Comparison of ENCODE assay signal across 18 cellular contexts in genomic region chr12:66620703-66621102, GRCh38. TPM values are rescaled to one million over a fixed set of nuclear protein-coding genes. Genes with fewer than 3 reads are reported as not detected.
DNase-seq lines count a peak whose midpoint lies in the region; ATAC-seq and TF ChIP-seq lines count a peak whose summit lies in the region.
"Had no signal": no experiment of that assay in that cellular context is flagged by ENCODE, and none has a peak within 500 bp of the region (broad histone marks: within the 10 kb centered on the region; RNA-seq: fewer than 3 reads in every experiment).

No MANE protein-coding gene starts in this region.

- H3K4me1 ChIP-seq in mucosa of descending colon (ENCODE audit: low read depth): no peaks in the 10 kb centered on the region

- intact Hi-C loops in mucosa of descending colon (cut with DNase I, micrococcal nuclease): no loop called here

- in situ Hi-C loops in KBM-7 (cut with MboI; ENCODE audit: low pct_unique_long_range_greater_than_20kb, low sequenced_read_pairs): no loop called here

- ATAC-seq in mucosa of descending colon (no peak), HG02885 (IDR thresholded peaks at IDR 0.05; ENCODE audit: poor library complexity, unreplicated experiment) (no peak)

- H3K9me3 ChIP-seq in mucosa of descending colon: no peaks in the 10 kb centered on the region

- H3K4me3 ChIP-seq in AG10803 (ENCODE audit: low read length): no peak overlapping the region
- H3K4me3 ChIP-seq in mucosa of descending colon: no peak overlapping the region

- peak; percentile 11 for DNase-seq in AG10803 (ENCODE audit: low read depth)
- peak; percentile 24 for DNase-seq in KBM-7
- DNase-seq in NOMO-1 (lab: John Stamatoyannopoulos, UW; ENCODE audit: unreplicated experiment in 2 of 2): peak; percentile 38 to 59
- peak; percentile 6 for DNase-seq in kidney tubule cell (ENCODE audit: low spot score)
- DNase-seq in NCI-H82 treated with DMSO at 0.1 percent for 48 hours (lab: John Stamatoyannopoulos, UW; ENCODE audit: unreplicated experiment): no peak
- no peak for DNase-seq in activated CD4-positive, CD25-positive, alpha-beta regulatory T cell (lab: John Stamatoyannopoulos, UW)
- no peak for DNase-seq in mucosa of descending colon
- DNase-seq: CD4-positive, alpha-beta memory T cell; DMS79; KG1; MM.1S; NCI-H1436; NCI-H2029 treated with DMSO at 0.1 percent for 48 hours; NCI-H524 treated with DMSO at 0.1 percent for 48 hours; NK-92 treated with Interleukin-12 subunit alpha and Interleukin-12 subunit beta, amount 100 ng/mL, for 24 hours; SIG-M5 had no signal

- no peak for TF ChIP-seq CTCF in AG10803 (conservative IDR thresholded peaks at IDR 0.05; ENCODE audit: low read length)
- no peak for TF ChIP-seq CTCF in mucosa of descending colon (IDR thresholded peaks at IDR 0.05)

- H3K36me3 ChIP-seq in mucosa of descending colon (ENCODE audit: low read depth): no peaks in the 10 kb centered on the region

RNA-seq across cellular contexts. Expression of gene GRIP1, which starts 58.2 kb away (rescaled TPM):
- 10 to 100 TPM in 2 of 3 donors, 1 to 10 TPM in 1; 6.6 to 22.8 (median 12.8) TPM for total RNA-seq in mucosa of descending colon
- total RNA-seq: A172 had no signal

Comparison
In these comparisons a context has a peak if more than half of its experiments do, and no peak if none do; other contexts are left out.
1. DNase-seq: peak in AG10803 (single experiment), KBM-7 (single experiment), NOMO-1 (2 of 2) and kidney tubule cell (single experiment); none in NCI-H82 treated with DMSO at 0.1 percent for 48 hours (single experiment), activated CD4-positive, CD25-positive, alpha-beta regulatory T cell (0 of 4) and mucosa of descending colon (0 of 3).